ENCODE assay signal across 2 cellular contexts in genomic region chrX:152480269-152481212, GRCh38.
TF ChIP-seq lines count a peak whose summit lies in the region.

No MANE protein-coding gene starts in this region.

TF ChIP-seq in GM23338, 12 proteins besides CTCF, POLR2A, EP300 and RAD21:
- TF ChIP-seq CREB1 (CRISPR knock-in tag; IDR thresholded peaks at IDR 0.05; ENCODE audit: low read depth) (no peak), NANOG (IDR thresholded peaks at IDR 0.05; ENCODE audit: borderline replicate concordance) (no peak), JUNB (IDR thresholded peaks at IDR 0.05; ENCODE audit: unreplicated experiment) (no peak), EZH2phosphoT487 (IDR thresholded peaks at IDR 0.05; ENCODE audit: unreplicated experiment) (no peak), REST (IDR thresholded peaks at IDR 0.05; ENCODE audit: unreplicated experiment) (no peak), POLR2AphosphoS5 (IDR thresholded peaks at IDR 0.05; ENCODE audit: low read depth) (no peak), ZNF331 (CRISPR knock-in tag; IDR thresholded peaks at IDR 0.05; ENCODE audit: low read depth) (no peak), ETS1 (IDR thresholded peaks at IDR 0.05) (no peak), STAT1 (IDR thresholded peaks at IDR 0.05; ENCODE audit: unreplicated experiment) (no peak), ZNF114 (CRISPR knock-in tag; IDR thresholded peaks at IDR 0.05) (no peak), EZH2 (IDR thresholded peaks at IDR 0.05; ENCODE audit: low read depth, unreplicated experiment) (no peak), ZNF462 (CRISPR knock-in tag; IDR thresholded peaks at IDR 0.05) (no peak)

TF ChIP-seq in H1, 55 proteins besides CTCF, POLR2A, EP300 and RAD21:
- TF ChIP-seq KDM4A (IDR thresholded peaks at IDR 0.05; ENCODE audit: low read depth, low read length, severe bottlenecking) (no peak), CREB1 (IDR thresholded peaks at IDR 0.05) (no peak)
